ENCODE assay signal across 32 cellular contexts in genomic region chr16:57649846-57650245, GRCh38. TPM values are rescaled to one million over a fixed set of nuclear protein-coding genes. Genes with fewer than 3 reads are reported as not detected.
"Had no signal": no experiment of that assay in that cellular context is flagged by ENCODE, and none has a peak within 500 bp of the region (broad histone marks: within the 10 kb centered on the region; RNA-seq: fewer than 3 reads in every experiment).

No MANE protein-coding gene starts in this region.

- H3K4me1 ChIP-seq: breast epithelium had no signal

- H3K36me3 ChIP-seq: breast epithelium had no signal

- H3K27me3 ChIP-seq: adrenal gland, body of pancreas, breast epithelium, Peyer's patch had no signal

- H3K36me3 Mint-ChIP-seq: activated naive CD4-positive, alpha-beta T cell treated with anti-CD3 and anti-CD28 coated beads, Interleukin-2, amount 50 U/mL, for 72 hours; T-cell; WTC11 had no signal

- DNase-seq: activated CD4-positive, alpha-beta T cell treated with anti-CD3 and anti-CD28 coated beads for 36 hours; activated CD4-positive, alpha-beta T cell treated with anti-CD3 and anti-CD28 coated beads, Interleukin-2, amount 10 ng/mL, durations not matched to agents 7 days and 5 days; activated CD4-positive, alpha-beta T cell treated with anti-CD3 and anti-CD28 coated beads, Interleukin-2, amount 50 U/mL, for 48 hours; activated gamma-delta T cell; activated naive CD4-positive, alpha-beta T cell treated with anti-CD3 and anti-CD28 coated beads for 36 hours; activated T-cell treated with anti-CD3 and anti-CD28 coated beads, Interleukin-2, amount 50 U/mL, for 24 hours; adrenal gland; body of pancreas; Karpas-422; NCI-H1105 treated with DMSO at 0.1 percent for 48 hours; NCI-H1436; NCI-H1694; NCI-H1930; NCI-H2081 treated with DMSO at 0.1 percent for 48 hours; NCI-H446 treated with DMSO at 0.1 percent for 48 hours; NCI-H524; NK-92 treated with Interleukin-12 subunit alpha and Interleukin-12 subunit beta, amount 100 ng/mL, for 24 hours; PC-3; Peyer's patch; RPMI8226; SHP77 treated with DMSO at 0.1 percent for 48 hours; T-cell; T-helper 17 cell had no signal

- FAIRE-seq: astrocyte had no signal

- H3K27ac Mint-ChIP-seq: activated CD4-positive, alpha-beta T cell treated with anti-CD3 and anti-CD28 coated beads for 36 hours; activated naive CD4-positive, alpha-beta T cell treated with anti-CD3 and anti-CD28 coated beads for 36 hours; activated T-cell treated with anti-CD3 and anti-CD28 coated beads, Interleukin-2, amount 50 U/mL, for 24 hours; activated T-helper 2 cell treated with anti-CD3 and anti-CD28 coated beads, Interferon-gamma antibody, Interleukin-2, Interleukin-4, amounts not matched to agents 10 μg/mL and 5 μg/mL and 100 μg/mL, durations not matched to agents 14 hours and 24 hours and 36 hours had no signal

- H3K9me3 ChIP-seq: adrenal gland, body of pancreas, breast epithelium, Peyer's patch had no signal

- H3K4me3 ChIP-seq: adrenal gland, body of pancreas, breast epithelium, Peyer's patch had no signal

- H3K27ac ChIP-seq: adrenal gland, body of pancreas, breast epithelium, Peyer's patch had no signal

- H3K9me3 Mint-ChIP-seq: activated CD4-positive, alpha-beta T cell treated with anti-CD3 and anti-CD28 coated beads, Interleukin-2, amount 10 ng/mL, durations not matched to agents 7 days and 5 days; activated naive CD4-positive, alpha-beta T cell treated with anti-CD3 and anti-CD28 coated beads for 36 hours; activated naive CD4-positive, alpha-beta T cell treated with anti-CD3 and anti-CD28 coated beads, Interleukin-2, amount 50 U/mL, for 72 hours; activated T-cell treated with anti-CD3 and anti-CD28 coated beads, Interleukin-2, amount 50 U/mL, for 24 hours; activated T-helper 2 cell treated with anti-CD3 and anti-CD28 coated beads, Interferon-gamma antibody, Interleukin-2, Interleukin-4, amounts not matched to agents 10 μg/mL and 5 μg/mL and 100 μg/mL, durations not matched to agents 14 hours and 24 hours and 36 hours; T-cell; WTC11 had no signal

- H3K4me3 Mint-ChIP-seq: activated CD4-positive, alpha-beta T cell treated with anti-CD3 and anti-CD28 coated beads for 36 hours; activated CD4-positive, alpha-beta T cell treated with anti-CD3 and anti-CD28 coated beads, Interleukin-2, amount 10 ng/mL, durations not matched to agents 7 days and 5 days; activated naive CD4-positive, alpha-beta T cell treated with anti-CD3 and anti-CD28 coated beads for 36 hours; activated T-cell treated with anti-CD3 and anti-CD28 coated beads, Interleukin-2, amount 50 U/mL, for 24 hours; T-helper 17 cell; WTC11 had no signal

- H3K27me3 Mint-ChIP-seq: activated CD4-positive, alpha-beta T cell treated with anti-CD3 and anti-CD28 coated beads for 36 hours; activated CD4-positive, alpha-beta T cell treated with anti-CD3 and anti-CD28 coated beads, Interleukin-2, amount 10 ng/mL, durations not matched to agents 7 days and 5 days; activated T-cell treated with anti-CD3 and anti-CD28 coated beads, Interleukin-2, amount 50 U/mL, for 24 hours; T-cell; T-helper 17 cell had no signal

RNA-seq across cellular contexts. Expression of gene ADGRG3, which starts 18.3 kb away (rescaled TPM):
- total RNA-seq: activated CD4-positive, alpha-beta T cell treated with anti-CD3 and anti-CD28 coated beads for 36 hours; activated CD4-positive, alpha-beta T cell treated with anti-CD3 and anti-CD28 coated beads, Interleukin-2, amount 10 ng/mL, durations not matched to agents 7 days and 5 days; activated CD8-positive, alpha-beta memory T cell treated with anti-CD3 and anti-CD28 coated beads for 36 hours; activated T-helper 2 cell treated with anti-CD3 and anti-CD28 coated beads, Interferon-gamma antibody, Interleukin-2, Interleukin-4, amounts not matched to agents 10 μg/mL and 5 μg/mL and 100 μg/mL, durations not matched to agents 14 hours and 24 hours and 36 hours; astrocyte; MCF 10A; PC-3; SK-MEL-5 had no signal

RNA-seq across cellular contexts. Expression of gene DRC7, which starts 44.8 kb away (rescaled TPM):
- total RNA-seq: activated CD4-positive, alpha-beta T cell treated with anti-CD3 and anti-CD28 coated beads, Interleukin-2, amount 10 ng/mL, durations not matched to agents 7 days and 5 days; activated CD8-positive, alpha-beta memory T cell treated with anti-CD3 and anti-CD28 coated beads for 36 hours; activated naive CD4-positive, alpha-beta T cell treated with anti-CD3 and anti-CD28 coated beads, Interleukin-2, amount 50 U/mL, for 72 hours; activated T-helper 2 cell treated with anti-CD3 and anti-CD28 coated beads, Interferon-gamma antibody, Interleukin-2, Interleukin-4, amounts not matched to agents 10 μg/mL and 5 μg/mL and 100 μg/mL, durations not matched to agents 14 hours and 24 hours and 36 hours; adrenal gland; astrocyte; cardiac septum; MCF 10A; PC-3; Peyer's patch; SK-MEL-5; T-cell; WTC11 had no signal
